Comparison of ENCODE assay signal across 15 cellular contexts in the genomic region with DNA sequence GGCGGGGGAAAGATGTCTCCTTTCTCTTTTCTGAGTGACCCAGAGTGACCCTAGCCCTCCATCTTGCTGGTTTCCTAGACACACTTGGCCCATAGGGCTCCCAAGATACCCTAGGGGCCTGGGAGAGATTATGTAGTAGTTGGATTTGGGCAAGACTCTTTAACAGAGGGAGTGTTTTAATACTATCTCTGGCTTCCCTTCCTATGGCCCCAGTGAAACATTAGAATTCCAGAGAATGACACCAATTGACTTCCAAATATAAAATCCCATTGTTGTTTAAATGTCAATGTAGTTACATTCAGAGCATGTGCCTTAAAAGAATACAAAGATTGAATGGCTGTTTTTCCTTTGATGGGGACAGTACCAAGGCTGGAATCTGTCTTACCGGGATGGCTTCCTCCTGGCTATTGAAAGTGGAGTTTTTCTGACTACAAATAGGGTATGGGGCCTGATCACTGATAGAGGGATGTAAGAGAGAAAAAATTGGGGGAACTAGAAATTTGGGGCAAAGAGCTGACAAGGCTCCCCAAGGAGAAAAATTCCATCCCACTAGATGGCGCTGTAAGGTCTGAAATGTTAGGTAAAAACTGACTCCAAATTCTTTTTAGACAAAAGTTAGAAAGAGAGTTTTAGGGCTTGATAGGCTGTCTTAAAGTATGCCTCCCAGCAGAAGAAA. TPM values are rescaled to one million over a fixed set of nuclear protein-coding genes. Genes with fewer than 3 reads are reported as not detected.
DNase-seq lines count a peak whose midpoint lies in the region; ATAC-seq and TF ChIP-seq lines count a peak whose summit lies in the region.
"Had no signal": no experiment of that assay in that cellular context is flagged by ENCODE, and none has a peak within 500 bp of the region (broad histone marks: within the 10 kb centered on the region; RNA-seq: fewer than 3 reads in every experiment).

No MANE protein-coding gene starts in this region.

- peaks cover 5% of the 10 kb centered on the region for H3K9me3 ChIP-seq in A673 (ENCODE audit: low read depth, low read length, poor library complexity, severe bottlenecking)
- H3K9me3 ChIP-seq: esophagus muscularis mucosa had no signal

- H3K27me3 ChIP-seq in A673 (replicated peaks; ENCODE audit: insufficient read depth, low read depth, low read length, poor library complexity): no peaks in the 10 kb centered on the region
- H3K27me3 ChIP-seq: esophagus muscularis mucosa, right atrium auricular region had no signal

- H3K4me1 ChIP-seq in A673 (ENCODE audit: insufficient read depth, low read length, poor library complexity, severe bottlenecking): no peaks in the 10 kb centered on the region
- H3K4me1 ChIP-seq: esophagus muscularis mucosa, right atrium auricular region had no signal

- CTCF ChIA-PET in A673 (lab: Charles Lee): no interaction called here

- no peak overlapping the region for H3K27ac Mint-ChIP-seq in endothelial cell (ENCODE audit: unreplicated experiment)
- H3K27ac Mint-ChIP-seq: activated naive CD4-positive, alpha-beta T cell treated with anti-CD3 and anti-CD28 coated beads, Interleukin-2, amount 10 ng/mL, durations not matched to agents 7 days and 5 days; T-cell had no signal

- no peak for ATAC-seq in GM18907 (IDR thresholded peaks at IDR 0.05; ENCODE audit: unreplicated experiment)
- ATAC-seq: T-cell had no signal

- intact Hi-C loops in A673 (cut with micrococcal nuclease; ENCODE audit: unreplicated experiment): loop anchor here (1.0 kb wide), 1 partner anchor 147 kb away; no protein-coding TSS in a partner anchor

- H3K27me3 Mint-ChIP-seq in endothelial cell (ENCODE audit: unreplicated experiment): peaks cover 3% of the 10 kb centered on the region
- H3K27me3 Mint-ChIP-seq: activated naive CD4-positive, alpha-beta T cell treated with anti-CD3 and anti-CD28 coated beads, Interleukin-2, amount 10 ng/mL, durations not matched to agents 7 days and 5 days had no signal

- H3K27ac ChIP-seq in A673 (ENCODE audit: low read depth, low read length, poor library complexity, severe bottlenecking): no peak overlapping the region
- H3K27ac ChIP-seq: BLaER1 treated with 17β-estradiol and CSF1 and Interleukin-3, amounts not matched to agents 10 nM and 100 nM; esophagus muscularis mucosa; right atrium auricular region had no signal

- H3K9me3 Mint-ChIP-seq in endothelial cell (ENCODE audit: unreplicated experiment): peaks cover 14% of the 10 kb centered on the region

- TF ChIP-seq CTCF in A673 (conservative IDR thresholded peaks at IDR 0.05; ENCODE audit: low read depth, low read length) (peak; percentile 48), GM12873 (IDR thresholded peaks at IDR 0.05; ENCODE audit: insufficient read depth, low read depth, low read length, missing control alignments) (peak; percentile 48), endothelial cell (IDR thresholded peaks at IDR 0.05; ENCODE audit: unreplicated experiment) (peak; percentile 21)

- peak; percentile 18 for DNase-seq in A673 (ENCODE audit: low spot score)
- peak; percentile 1 for DNase-seq in NCI-H526 treated with DMSO at 0.1 percent for 48 hours (lab: John Stamatoyannopoulos, UW)
- no peak for DNase-seq in endothelial cell (ENCODE audit: low spot score)
- no peak for DNase-seq in putamen (ENCODE audit: low spot score)
- no peak for DNase-seq in NCI-H1092 (lab: John Stamatoyannopoulos, UW)
- no peak for DNase-seq in HK-2 (ENCODE audit: unreplicated experiment)
- DNase-seq: activated naive CD4-positive, alpha-beta T cell treated with anti-CD3 and anti-CD28 coated beads, Interleukin-2, amount 10 ng/mL, durations not matched to agents 7 days and 5 days; GF-D8; NCI-H1417 treated with DMSO at 0.1 percent for 48 hours; T-cell had no signal

- H3K4me3 Mint-ChIP-seq in endothelial cell (ENCODE audit: unreplicated experiment): no peak overlapping the region
- H3K4me3 Mint-ChIP-seq: activated naive CD4-positive, alpha-beta T cell treated with anti-CD3 and anti-CD28 coated beads, Interleukin-2, amount 10 ng/mL, durations not matched to agents 7 days and 5 days; T-cell had no signal

- BruUV-seq in A673 (replicated peaks; lab: Mats Ljungman, UMichigan): no TSS peak

- POLR2A ChIA-PET in A673 (lab: Charles Lee; ENCODE audit: low non-redundant PET): no interaction called here

- no peak overlapping the region for H3K4me3 ChIP-seq in A673 (ENCODE audit: low read depth, low read length, poor library complexity, severe bottlenecking)
- H3K4me3 ChIP-seq: BLaER1 treated with 17β-estradiol and CSF1 and Interleukin-3, amounts not matched to agents 10 nM and 100 nM; esophagus muscularis mucosa; right atrium auricular region had no signal

- no peaks in the 10 kb centered on the region for H3K36me3 Mint-ChIP-seq in endothelial cell (ENCODE audit: low read depth, unreplicated experiment)
- H3K36me3 Mint-ChIP-seq: activated naive CD4-positive, alpha-beta T cell treated with anti-CD3 and anti-CD28 coated beads, Interleukin-2, amount 10 ng/mL, durations not matched to agents 7 days and 5 days; T-cell had no signal

- no peaks in the 10 kb centered on the region for H3K36me3 ChIP-seq in A673 (ENCODE audit: insufficient read depth, low read length, poor library complexity, severe bottlenecking)
- H3K36me3 ChIP-seq: BLaER1 treated with 17β-estradiol and CSF1 and Interleukin-3, amounts not matched to agents 10 nM and 100 nM; esophagus muscularis mucosa; right atrium auricular region had no signal

- no peaks in the 10 kb centered on the region for H3K4me1 Mint-ChIP-seq in endothelial cell (ENCODE audit: unreplicated experiment)
- H3K4me1 Mint-ChIP-seq: activated naive CD4-positive, alpha-beta T cell treated with anti-CD3 and anti-CD28 coated beads, Interleukin-2, amount 10 ng/mL, durations not matched to agents 7 days and 5 days; T-cell had no signal

RNA-seq across cellular contexts. Expression of a gene that starts 10.7 kb away (rescaled TPM):
- total RNA-seq in A673 (2021) (not detected in 2 replicates), endothelial cell (ENCODE audit: unreplicated experiment) (not detected)
- total RNA-seq: esophagus muscularis mucosa, right atrium auricular region, T-cell had no signal

Comparison
In these comparisons a context has a peak if more than half of its experiments do, and no peak if none do; other contexts are left out.
1. DNase-seq: peak in A673 (single experiment) and NCI-H526 treated with DMSO at 0.1 percent for 48 hours (single experiment); none in endothelial cell (single experiment), putamen (single experiment), NCI-H1092 (single experiment) and HK-2 (single experiment).
2. Peak in every context shown above with its lines, with median percentiles within 50 percentile points of each other: CTCF ChIP-seq.